Comparison of ENCODE assay signal across 8 cellular contexts in genomic region chr1:6603851-6604558, GRCh38. TPM values are rescaled to one million over a fixed set of nuclear protein-coding genes. Genes with fewer than 3 reads are reported as not detected.
A peak's percentile ranks its signal among the peaks of the same experiment; 100 is the strongest.
DNase-seq lines count a peak whose midpoint lies in the region; ATAC-seq and TF ChIP-seq lines count a peak whose summit lies in the region.

No MANE protein-coding gene starts in this region.

- no peaks in the 10 kb centered on the region for H3K27me3 ChIP-seq in endocrine pancreas (ENCODE audit: control insufficient read depth, insufficient read depth, low read length)
- H3K27me3 ChIP-seq in mesendoderm (ENCODE audit: insufficient read depth, low read length, poor library complexity), result no peaks in the 10 kb centered on the region
- H3K27me3 ChIP-seq in thyroid gland, result no peaks in the 10 kb centered on the region

- peak overlapping the region; percentile 91 for H3K56ac ChIP-seq in mesendoderm (ENCODE audit: low read length)

- TF ChIP-seq POLR2A in thyroid gland (IDR thresholded peaks at IDR 0.05), result peak in 1 of 2 donors; percentile 39
- TF ChIP-seq POLR2A in erythroblast (IDR thresholded peaks at IDR 0.05; ENCODE audit: low read length), result no peak

- no peaks in the 10 kb centered on the region for H3K4me1 ChIP-seq in endocrine pancreas (ENCODE audit: control insufficient read depth, insufficient read depth, low read length)
- H3K4me1 ChIP-seq in mesendoderm (ENCODE audit: control insufficient read depth, low read depth, low read length), result peaks cover 8% of the 10 kb centered on the region
- H3K4me1 ChIP-seq in thyroid gland, result peaks cover 36 to 40% of the 10 kb centered on the region in 2 donors

- H3K9ac ChIP-seq in SK-N-MC (ENCODE audit: insufficient read length) (no peak overlapping the region), endocrine pancreas (ENCODE audit: control insufficient read depth, insufficient read depth, low read length) (peak overlapping the region; percentile 83), mesendoderm (ENCODE audit: low read length) (peak overlapping the region; percentile 72)

- H3K36me3 ChIP-seq in SK-N-MC (ENCODE audit: insufficient read depth, low read length), result no peaks in the 10 kb centered on the region; the same call in 1 of the 2 replicates
- no peaks in the 10 kb centered on the region for H3K36me3 ChIP-seq in endocrine pancreas (ENCODE audit: control insufficient read depth, insufficient read depth, low read length)
- H3K36me3 ChIP-seq in mesendoderm (ENCODE audit: control insufficient read depth, insufficient read depth, low read length), result peaks cover under 1% of the 10 kb centered on the region
- peaks cover under 1% of the 10 kb centered on the region in 2 donors for H3K36me3 ChIP-seq in thyroid gland

- peak overlapping the region; percentile 52 for H2BK5ac ChIP-seq in mesendoderm (ENCODE audit: low read length)

- peaks cover 17% of the 10 kb centered on the region for H3K79me1 ChIP-seq in mesendoderm (ENCODE audit: low read length)

- H3K27ac ChIP-seq in SK-N-MC, result peak overlapping the region; percentile 61; the same call in 1 of the 2 replicates
- peak overlapping the region; percentile 95 for H3K27ac ChIP-seq in mesendoderm (ENCODE audit: low read depth, low read length)
- H3K27ac ChIP-seq in thyroid gland, result peak overlapping the region; percentile 98 to 99 (median 99)

- peak overlapping the region; percentile 66 for H3K4me2 ChIP-seq in mesendoderm (ENCODE audit: low read length)

- H3K4ac ChIP-seq in mesendoderm (ENCODE audit: low read depth, low read length), result peak overlapping the region; percentile 82

- H3K18ac ChIP-seq in mesendoderm (ENCODE audit: low read length), result peak overlapping the region; percentile 51

- no peak overlapping the region for H2BK15ac ChIP-seq in mesendoderm (replicated peaks; ENCODE audit: low read depth)

- no peak overlapping the region for H3K23ac ChIP-seq in mesendoderm (ENCODE audit: low read length)

- no peak for ATAC-seq in GM21528 (IDR thresholded peaks at IDR 0.05; ENCODE audit: low FRiP score, unreplicated experiment)

- H2BK120ac ChIP-seq in mesendoderm (ENCODE audit: low read depth, low read length), result peak overlapping the region; percentile 3

- H3K9me3 ChIP-seq in SK-N-MC (ENCODE audit: low read depth, low read length) (no peaks in the 10 kb centered on the region), endocrine pancreas (ENCODE audit: control insufficient read depth, low read length) (no peaks in the 10 kb centered on the region), thyroid gland (no peaks in the 10 kb centered on the region)

- H3K4me3 ChIP-seq in SK-N-MC (peak overlapping the region; percentile 93), endocrine pancreas (ENCODE audit: control insufficient read depth, insufficient read depth, low read length) (peak overlapping the region; percentile 48), mesendoderm (ENCODE audit: low read length) (no peak overlapping the region), thyroid gland (replicated peaks in 1 of 3) (peak overlapping the region in 2 of 3 donors; percentile 67 to 92)

- TF ChIP-seq CTCF in thyroid gland (IDR thresholded peaks at IDR 0.05), result peak in 3 of 6 experiments; percentile 5 to 16 (median 15)

- no CpG with 5 or more reads among the region's 19 CpGs for WGBS in mesendoderm (ENCODE audit: extremely low coverage, insufficient coverage, low lambda C conversion rate)
- WGBS in thyroid gland, 2 donors, result 36 to 47% methylated on average over 17 to 19 of the region's 19 CpGs

- H3K79me2 ChIP-seq in mesendoderm (ENCODE audit: control insufficient read depth, insufficient read depth, low read length), result peaks cover 30% of the 10 kb centered on the region

- intact Hi-C loops in thyroid gland (cut with DNase I), result no loop called here

- DNase-seq in GM04504 (ENCODE audit: low read depth) (peak; percentile 56), SK-N-MC (ENCODE audit: low read depth, low spot score) (no peak), mesendoderm (peak; percentile 96), thyroid gland (peak; percentile 71 to 74), NOMO-1 treated with DMSO at 0.1 percent for 48 hours (lab: John Stamatoyannopoulos, UW; ENCODE audit: unreplicated experiment) (no peak), erythroblast (lab: John Stamatoyannopoulos, UW) (no peak)

- peak overlapping the region; percentile 66 for H4K5ac ChIP-seq in mesendoderm (ENCODE audit: low read length)

- H4K8ac ChIP-seq in mesendoderm (ENCODE audit: low read depth, low read length), result no peak overlapping the region

- no peak overlapping the region for H2AK5ac ChIP-seq in mesendoderm (ENCODE audit: low read length)

RNA-seq across cellular contexts. Expression of gene KLHL21, which starts 1.3 kb away (rescaled TPM):
- polyA plus RNA-seq in mesendoderm (2013, experiment 1 of 2), result 11.2 TPM
- 10.9 TPM for polyA plus RNA-seq in mesendoderm (2013, experiment 2 of 2)
- 10 to 100 TPM; 34.9 to 68.4 (median 44.6) TPM for total RNA-seq in thyroid gland

RNA-seq across cellular contexts. Expression of gene PHF13, which starts 9.5 kb away (rescaled TPM):
- polyA plus RNA-seq in mesendoderm (2013, experiment 1 of 2), result 14.6 TPM
- polyA plus RNA-seq in mesendoderm (2013, experiment 2 of 2), result 14.9 TPM
- 10 to 100 TPM in 1 of 4 donors, 1 to 10 TPM in 3; 7.8 to 14.1 (median 9.5) TPM for total RNA-seq in thyroid gland

RNA-seq across cellular contexts. Expression of gene THAP3, which starts 20.7 kb away (rescaled TPM):
- polyA plus RNA-seq in mesendoderm (2013, experiment 1 of 2), result 6.8 TPM
- 6.4 TPM for polyA plus RNA-seq in mesendoderm (2013, experiment 2 of 2)
- total RNA-seq in thyroid gland, result 10 to 100 TPM; 21.2 to 35.3 (median 30.5) TPM

RNA-seq across cellular contexts. Expression of gene ZBTB48, which starts 24.2 kb away (rescaled TPM):
- 16.1 TPM for polyA plus RNA-seq in mesendoderm (2013, experiment 1 of 2)
- polyA plus RNA-seq in mesendoderm (2013, experiment 2 of 2), result 14.9 TPM
- 10 to 100 TPM; 22.7 to 33.8 (median 29.4) TPM for total RNA-seq in thyroid gland

RNA-seq across cellular contexts. Expression of gene TAS1R1, which starts 48.9 kb away (rescaled TPM):
- polyA plus RNA-seq in mesendoderm (2013, experiment 1 of 2), result 0.01 TPM
- 0.04 TPM for polyA plus RNA-seq in mesendoderm (2013, experiment 2 of 2)
- total RNA-seq in thyroid gland, result not detected

Comparison
In these comparisons a context has a peak if more than half of its experiments do, and no peak if none do; other contexts are left out.
1. DNase-seq: peak in GM04504 (single experiment), mesendoderm (single experiment) and thyroid gland (2 of 2); none in SK-N-MC (single experiment), NOMO-1 treated with DMSO at 0.1 percent for 48 hours (single experiment) and erythroblast (0 of 2).
2. Peak in every context shown above with its lines, with median percentiles within 50 percentile points of each other: H3K27ac ChIP-seq.